In the genomic region with DNA sequence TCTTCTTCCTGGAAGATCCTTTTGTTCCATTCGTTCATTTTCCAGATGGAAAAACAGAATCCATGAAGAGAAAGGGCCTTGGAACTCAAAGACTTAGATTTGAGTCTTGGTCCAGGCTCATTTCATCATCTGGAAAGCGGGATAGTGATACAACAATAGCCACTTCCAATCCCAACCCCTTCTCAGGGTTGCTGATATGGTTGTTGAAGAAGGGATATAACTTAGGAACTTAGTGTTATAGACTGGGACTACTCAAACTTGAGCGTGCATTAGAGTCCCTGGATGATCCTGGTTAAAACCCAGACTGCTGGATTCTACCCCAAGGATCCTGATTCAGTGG, we compare ENCODE assay signal across 2 cellular contexts.
TF ChIP-seq lines count a peak whose summit lies in the region.

No MANE protein-coding gene starts in this region.

TF ChIP-seq in GM23338, 12 proteins besides CTCF, POLR2A, EP300 and RAD21:
- TF ChIP-seq STAT1 (IDR thresholded peaks at IDR 0.05; ENCODE audit: unreplicated experiment) (no peak), ZNF331 (CRISPR knock-in tag; IDR thresholded peaks at IDR 0.05; ENCODE audit: low read depth) (no peak), EZH2 (IDR thresholded peaks at IDR 0.05; ENCODE audit: low read depth, unreplicated experiment) (no peak), JUNB (IDR thresholded peaks at IDR 0.05; ENCODE audit: unreplicated experiment) (no peak), POLR2AphosphoS5 (IDR thresholded peaks at IDR 0.05; ENCODE audit: low read depth) (no peak)
- TF ChIP-seq, protein P1, sequence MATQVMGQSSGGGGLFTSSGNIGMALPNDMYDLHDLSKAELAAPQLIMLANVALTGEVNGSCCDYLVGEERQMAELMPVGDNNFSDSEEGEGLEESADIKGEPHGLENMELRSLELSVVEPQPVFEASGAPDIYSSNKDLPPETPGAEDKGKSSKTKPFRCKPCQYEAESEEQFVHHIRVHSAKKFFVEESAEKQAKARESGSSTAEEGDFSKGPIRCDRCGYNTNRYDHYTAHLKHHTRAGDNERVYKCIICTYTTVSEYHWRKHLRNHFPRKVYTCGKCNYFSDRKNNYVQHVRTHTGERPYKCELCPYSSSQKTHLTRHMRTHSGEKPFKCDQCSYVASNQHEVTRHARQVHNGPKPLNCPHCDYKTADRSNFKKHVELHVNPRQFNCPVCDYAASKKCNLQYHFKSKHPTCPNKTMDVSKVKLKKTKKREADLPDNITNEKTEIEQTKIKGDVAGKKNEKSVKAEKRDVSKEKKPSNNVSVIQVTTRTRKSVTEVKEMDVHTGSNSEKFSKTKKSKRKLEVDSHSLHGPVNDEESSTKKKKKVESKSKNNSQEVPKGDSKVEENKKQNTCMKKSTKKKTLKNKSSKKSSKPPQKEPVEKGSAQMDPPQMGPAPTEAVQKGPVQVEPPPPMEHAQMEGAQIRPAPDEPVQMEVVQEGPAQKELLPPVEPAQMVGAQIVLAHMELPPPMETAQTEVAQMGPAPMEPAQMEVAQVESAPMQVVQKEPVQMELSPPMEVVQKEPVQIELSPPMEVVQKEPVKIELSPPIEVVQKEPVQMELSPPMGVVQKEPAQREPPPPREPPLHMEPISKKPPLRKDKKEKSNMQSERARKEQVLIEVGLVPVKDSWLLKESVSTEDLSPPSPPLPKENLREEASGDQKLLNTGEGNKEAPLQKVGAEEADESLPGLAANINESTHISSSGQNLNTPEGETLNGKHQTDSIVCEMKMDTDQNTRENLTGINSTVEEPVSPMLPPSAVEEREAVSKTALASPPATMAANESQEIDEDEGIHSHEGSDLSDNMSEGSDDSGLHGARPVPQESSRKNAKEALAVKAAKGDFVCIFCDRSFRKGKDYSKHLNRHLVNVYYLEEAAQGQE (IDR thresholded peaks at IDR 0.05; ENCODE audit: unreplicated experiment), result no peak

TF ChIP-seq in K562, 482 proteins besides CTCF, POLR2A, EP300 and RAD21:
- TF ChIP-seq, protein P2, sequence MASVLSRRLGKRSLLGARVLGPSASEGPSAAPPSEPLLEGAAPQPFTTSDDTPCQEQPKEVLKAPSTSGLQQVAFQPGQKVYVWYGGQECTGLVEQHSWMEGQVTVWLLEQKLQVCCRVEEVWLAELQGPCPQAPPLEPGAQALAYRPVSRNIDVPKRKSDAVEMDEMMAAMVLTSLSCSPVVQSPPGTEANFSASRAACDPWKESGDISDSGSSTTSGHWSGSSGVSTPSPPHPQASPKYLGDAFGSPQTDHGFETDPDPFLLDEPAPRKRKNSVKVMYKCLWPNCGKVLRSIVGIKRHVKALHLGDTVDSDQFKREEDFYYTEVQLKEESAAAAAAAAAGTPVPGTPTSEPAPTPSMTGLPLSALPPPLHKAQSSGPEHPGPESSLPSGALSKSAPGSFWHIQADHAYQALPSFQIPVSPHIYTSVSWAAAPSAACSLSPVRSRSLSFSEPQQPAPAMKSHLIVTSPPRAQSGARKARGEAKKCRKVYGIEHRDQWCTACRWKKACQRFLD (CRISPR knock-in tag; IDR thresholded peaks at IDR 0.05), result no peak
- TF ChIP-seq MTA1 (IDR thresholded peaks at IDR 0.05; ENCODE audit: borderline replicate concordance) (no peak), EHMT2 (IDR thresholded peaks at IDR 0.05) (0 out of 2 replicates have a peak, but pooled peaks have one; percentile 2), OTX1 (CRISPR knock-in tag; IDR thresholded peaks at IDR 0.05) (no peak), ZBTB2 (IDR thresholded peaks at IDR 0.05) (no peak), MCM2 (IDR thresholded peaks at IDR 0.05; ENCODE audit: low read depth) (no peak), PHF21A (IDR thresholded peaks at IDR 0.05; ENCODE audit: borderline replicate concordance, low read depth) (no peak), HMGN3 (IDR thresholded peaks at IDR 0.05; ENCODE audit: borderline replicate concordance, extremely low read depth, insufficient read length, low read depth, low read length) (no peak), POLR2H (tag; IDR thresholded peaks at IDR 0.05; ENCODE audit: low read depth) (no peak), HDAC2 (IDR thresholded peaks at IDR 0.05) (no peak), ZNF77 (CRISPR knock-in tag; IDR thresholded peaks at IDR 0.05) (no peak), ASH1L (IDR thresholded peaks at IDR 0.05; ENCODE audit: borderline replicate concordance, low read depth, partially characterized antibody) (no peak), ZNF224 (CRISPR knock-in tag; IDR thresholded peaks at IDR 0.05) (no peak)
- TF ChIP-seq, protein P3, sequence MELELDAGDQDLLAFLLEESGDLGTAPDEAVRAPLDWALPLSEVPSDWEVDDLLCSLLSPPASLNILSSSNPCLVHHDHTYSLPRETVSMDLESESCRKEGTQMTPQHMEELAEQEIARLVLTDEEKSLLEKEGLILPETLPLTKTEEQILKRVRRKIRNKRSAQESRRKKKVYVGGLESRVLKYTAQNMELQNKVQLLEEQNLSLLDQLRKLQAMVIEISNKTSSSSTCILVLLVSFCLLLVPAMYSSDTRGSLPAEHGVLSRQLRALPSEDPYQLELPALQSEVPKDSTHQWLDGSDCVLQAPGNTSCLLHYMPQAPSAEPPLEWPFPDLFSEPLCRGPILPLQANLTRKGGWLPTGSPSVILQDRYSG (tag; conservative IDR thresholded peaks at IDR 0.05; ENCODE audit: low read depth), result no peak
- TF ChIP-seq, protein P4, sequence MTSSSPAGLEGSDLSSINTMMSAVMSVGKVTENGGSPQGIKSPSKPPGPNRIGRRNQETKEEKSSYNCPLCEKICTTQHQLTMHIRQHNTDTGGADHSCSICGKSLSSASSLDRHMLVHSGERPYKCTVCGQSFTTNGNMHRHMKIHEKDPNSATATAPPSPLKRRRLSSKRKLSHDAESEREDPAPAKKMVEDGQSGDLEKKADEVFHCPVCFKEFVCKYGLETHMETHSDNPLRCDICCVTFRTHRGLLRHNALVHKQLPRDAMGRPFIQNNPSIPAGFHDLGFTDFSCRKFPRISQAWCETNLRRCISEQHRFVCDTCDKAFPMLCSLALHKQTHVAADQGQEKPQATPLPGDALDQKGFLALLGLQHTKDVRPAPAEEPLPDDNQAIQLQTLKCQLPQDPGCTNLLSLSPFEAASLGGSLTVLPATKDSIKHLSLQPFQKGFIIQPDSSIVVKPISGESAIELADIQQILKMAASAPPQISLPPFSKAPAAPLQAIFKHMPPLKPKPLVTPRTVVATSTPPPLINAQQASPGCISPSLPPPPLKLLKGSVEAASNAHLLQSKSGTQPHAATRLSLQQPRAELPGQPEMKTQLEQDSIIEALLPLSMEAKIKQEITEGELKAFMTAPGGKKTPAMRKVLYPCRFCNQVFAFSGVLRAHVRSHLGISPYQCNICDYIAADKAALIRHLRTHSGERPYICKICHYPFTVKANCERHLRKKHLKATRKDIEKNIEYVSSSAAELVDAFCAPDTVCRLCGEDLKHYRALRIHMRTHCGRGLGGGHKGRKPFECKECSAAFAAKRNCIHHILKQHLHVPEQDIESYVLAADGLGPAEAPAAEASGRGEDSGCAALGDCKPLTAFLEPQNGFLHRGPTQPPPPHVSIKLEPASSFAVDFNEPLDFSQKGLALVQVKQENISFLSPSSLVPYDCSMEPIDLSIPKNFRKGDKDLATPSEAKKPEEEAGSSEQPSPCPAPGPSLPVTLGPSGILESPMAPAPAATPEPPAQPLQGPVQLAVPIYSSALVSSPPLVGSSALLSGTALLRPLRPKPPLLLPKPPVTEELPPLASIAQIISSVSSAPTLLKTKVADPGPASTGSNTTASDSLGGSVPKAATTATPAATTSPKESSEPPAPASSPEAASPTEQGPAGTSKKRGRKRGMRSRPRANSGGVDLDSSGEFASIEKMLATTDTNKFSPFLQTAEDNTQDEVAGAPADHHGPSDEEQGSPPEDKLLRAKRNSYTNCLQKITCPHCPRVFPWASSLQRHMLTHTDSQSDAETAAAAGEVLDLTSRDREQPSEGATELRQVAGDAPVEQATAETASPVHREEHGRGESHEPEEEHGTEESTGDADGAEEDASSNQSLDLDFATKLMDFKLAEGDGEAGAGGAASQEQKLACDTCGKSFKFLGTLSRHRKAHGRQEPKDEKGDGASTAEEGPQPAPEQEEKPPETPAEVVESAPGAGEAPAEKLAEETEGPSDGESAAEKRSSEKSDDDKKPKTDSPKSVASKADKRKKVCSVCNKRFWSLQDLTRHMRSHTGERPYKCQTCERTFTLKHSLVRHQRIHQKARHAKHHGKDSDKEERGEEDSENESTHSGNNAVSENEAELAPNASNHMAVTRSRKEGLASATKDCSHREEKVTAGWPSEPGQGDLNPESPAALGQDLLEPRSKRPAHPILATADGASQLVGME (CRISPR knock-in tag; IDR thresholded peaks at IDR 0.05), result no peak
- TF ChIP-seq, protein P5, sequence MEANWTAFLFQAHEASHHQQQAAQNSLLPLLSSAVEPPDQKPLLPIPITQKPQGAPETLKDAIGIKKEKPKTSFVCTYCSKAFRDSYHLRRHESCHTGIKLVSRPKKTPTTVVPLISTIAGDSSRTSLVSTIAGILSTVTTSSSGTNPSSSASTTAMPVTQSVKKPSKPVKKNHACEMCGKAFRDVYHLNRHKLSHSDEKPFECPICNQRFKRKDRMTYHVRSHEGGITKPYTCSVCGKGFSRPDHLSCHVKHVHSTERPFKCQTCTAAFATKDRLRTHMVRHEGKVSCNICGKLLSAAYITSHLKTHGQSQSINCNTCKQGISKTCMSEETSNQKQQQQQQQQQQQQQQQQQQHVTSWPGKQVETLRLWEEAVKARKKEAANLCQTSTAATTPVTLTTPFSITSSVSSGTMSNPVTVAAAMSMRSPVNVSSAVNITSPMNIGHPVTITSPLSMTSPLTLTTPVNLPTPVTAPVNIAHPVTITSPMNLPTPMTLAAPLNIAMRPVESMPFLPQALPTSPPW (CRISPR knock-in tag; IDR thresholded peaks at IDR 0.05), result 0 out of 2 replicates have a peak, but pooled peaks have one; percentile 1
